ENCODE assay signal across 24 cellular contexts in the genomic region with DNA sequence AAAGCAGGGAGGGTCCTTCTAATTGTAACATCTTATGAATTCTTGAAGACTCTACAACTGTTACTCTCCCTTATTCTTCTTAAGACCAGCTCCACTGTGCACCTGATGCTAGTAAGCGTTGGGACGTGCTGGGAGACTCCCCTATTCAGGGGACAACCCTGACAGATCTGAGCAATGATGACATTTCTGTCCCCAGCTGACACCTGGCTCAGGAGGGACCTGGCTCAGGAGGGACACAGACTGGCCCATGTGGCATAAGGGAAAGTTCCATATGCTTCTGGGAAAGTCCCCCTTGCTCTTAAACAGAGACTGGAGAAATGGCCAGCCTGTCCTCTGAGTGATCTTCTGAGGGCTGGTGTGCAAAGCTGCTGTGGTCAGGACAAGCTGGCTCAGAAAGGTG. TPM values are rescaled to one million over a fixed set of nuclear protein-coding genes. Genes with fewer than 3 reads are reported as not detected.
"Had no signal": no experiment of that assay in that cellular context is flagged by ENCODE, and none has a peak within 500 bp of the region (broad histone marks: within the 10 kb centered on the region; RNA-seq: fewer than 3 reads in every experiment).

No MANE protein-coding gene starts in this region.

- FAIRE-seq: endothelial cell of umbilical vein had no signal

- ATAC-seq: activated naive CD8-positive, alpha-beta T cell treated with anti-CD3 and anti-CD28 coated beads, Interleukin-2, amount 50 U/mL, for 24 hours; left lobe of liver; lower lobe of right lung; T-helper 17 cell had no signal

- H3K9me3 ChIP-seq: lower lobe of right lung, spleen, tibial artery had no signal

- DNase-seq: activated CD4-positive, alpha-beta T cell treated with anti-CD3 and anti-CD28 coated beads for 4 hours; activated CD4-positive, alpha-beta T cell treated with anti-CD3 and anti-CD28 coated beads, Interleukin-2, amount 50 U/mL, for 48 hours; activated CD4-positive, CD25-positive, alpha-beta regulatory T cell; activated CD8-positive, alpha-beta memory T cell treated with anti-CD3 and anti-CD28 coated beads, Interleukin-2, amount 50 U/mL, for 48 hours; activated naive CD4-positive, alpha-beta T cell treated with anti-CD3 and anti-CD28 coated beads, Interleukin-2, amount 10 ng/mL, durations not matched to agents 7 days and 5 days; activated naive CD8-positive, alpha-beta T cell treated with anti-CD3 and anti-CD28 coated beads, Interleukin-2, amount 50 U/mL, for 24 hours; activated T-cell treated with anti-CD3 and anti-CD28 coated beads, Interleukin-2, amount 50 U/mL, for 48 hours; effector memory CD4-positive, alpha-beta T cell; immature natural killer cell; naive B cell; posterior cingulate gyrus; spleen; stimulated activated CD4-positive, alpha-beta T cell treated with anti-CD3 and anti-CD28 coated beads, Interleukin-4, amount 100 ng/mL, for 24 hours; stimulated activated naive CD4-positive, alpha-beta T cell treated with Interleukin-2 at 50 U/mL for 16 hours; SW 1271; T-helper 17 cell; tibial artery had no signal

- H3K27me3 ChIP-seq: cardiac muscle cell, neural progenitor cell, spleen, tibial artery had no signal

- H3K4me3 ChIP-seq: cardiac muscle cell, hepatocyte, lower lobe of right lung, neural progenitor cell, spleen, tibial artery had no signal

- H3K27ac ChIP-seq: cardiac muscle cell, hepatocyte, lower lobe of right lung, neural progenitor cell, spleen, tibial artery had no signal

- H3K4me1 ChIP-seq: neural progenitor cell had no signal

- H3K36me3 ChIP-seq: cardiac muscle cell, lower lobe of right lung, neural progenitor cell, spleen, tibial artery had no signal

RNA-seq across cellular contexts. Expression of a gene that starts 46.6 kb away (rescaled TPM):
- total RNA-seq: activated CD8-positive, alpha-beta memory T cell treated with anti-CD3 and anti-CD28 coated beads for 36 hours had no signal
